In genomic region chr19:35291916-35292315, GRCh38 we compare ENCODE assay signal across 1 cellular context.
TF ChIP-seq lines count a peak whose summit lies in the region.

A gene with protein sequence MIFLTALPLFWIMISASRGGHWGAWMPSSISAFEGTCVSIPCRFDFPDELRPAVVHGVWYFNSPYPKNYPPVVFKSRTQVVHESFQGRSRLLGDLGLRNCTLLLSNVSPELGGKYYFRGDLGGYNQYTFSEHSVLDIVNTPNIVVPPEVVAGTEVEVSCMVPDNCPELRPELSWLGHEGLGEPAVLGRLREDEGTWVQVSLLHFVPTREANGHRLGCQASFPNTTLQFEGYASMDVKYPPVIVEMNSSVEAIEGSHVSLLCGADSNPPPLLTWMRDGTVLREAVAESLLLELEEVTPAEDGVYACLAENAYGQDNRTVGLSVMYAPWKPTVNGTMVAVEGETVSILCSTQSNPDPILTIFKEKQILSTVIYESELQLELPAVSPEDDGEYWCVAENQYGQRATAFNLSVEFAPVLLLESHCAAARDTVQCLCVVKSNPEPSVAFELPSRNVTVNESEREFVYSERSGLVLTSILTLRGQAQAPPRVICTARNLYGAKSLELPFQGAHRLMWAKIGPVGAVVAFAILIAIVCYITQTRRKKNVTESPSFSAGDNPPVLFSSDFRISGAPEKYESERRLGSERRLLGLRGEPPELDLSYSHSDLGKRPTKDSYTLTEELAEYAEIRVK (plus strand): TSS chr19:35292161. CDS start chr19:35295409, 3,248 bp downstream.

TF ChIP-seq in HepG2, 621 proteins besides CTCF, POLR2A, EP300 and RAD21:
- TF ChIP-seq, protein P1, sequence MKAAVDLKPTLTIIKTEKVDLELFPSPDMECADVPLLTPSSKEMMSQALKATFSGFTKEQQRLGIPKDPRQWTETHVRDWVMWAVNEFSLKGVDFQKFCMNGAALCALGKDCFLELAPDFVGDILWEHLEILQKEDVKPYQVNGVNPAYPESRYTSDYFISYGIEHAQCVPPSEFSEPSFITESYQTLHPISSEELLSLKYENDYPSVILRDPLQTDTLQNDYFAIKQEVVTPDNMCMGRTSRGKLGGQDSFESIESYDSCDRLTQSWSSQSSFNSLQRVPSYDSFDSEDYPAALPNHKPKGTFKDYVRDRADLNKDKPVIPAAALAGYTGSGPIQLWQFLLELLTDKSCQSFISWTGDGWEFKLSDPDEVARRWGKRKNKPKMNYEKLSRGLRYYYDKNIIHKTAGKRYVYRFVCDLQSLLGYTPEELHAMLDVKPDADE (CRISPR knock-in tag; IDR thresholded peaks at IDR 0.05), result no peak
